ENCODE assay signal across 8 cellular contexts in the genomic region with DNA sequence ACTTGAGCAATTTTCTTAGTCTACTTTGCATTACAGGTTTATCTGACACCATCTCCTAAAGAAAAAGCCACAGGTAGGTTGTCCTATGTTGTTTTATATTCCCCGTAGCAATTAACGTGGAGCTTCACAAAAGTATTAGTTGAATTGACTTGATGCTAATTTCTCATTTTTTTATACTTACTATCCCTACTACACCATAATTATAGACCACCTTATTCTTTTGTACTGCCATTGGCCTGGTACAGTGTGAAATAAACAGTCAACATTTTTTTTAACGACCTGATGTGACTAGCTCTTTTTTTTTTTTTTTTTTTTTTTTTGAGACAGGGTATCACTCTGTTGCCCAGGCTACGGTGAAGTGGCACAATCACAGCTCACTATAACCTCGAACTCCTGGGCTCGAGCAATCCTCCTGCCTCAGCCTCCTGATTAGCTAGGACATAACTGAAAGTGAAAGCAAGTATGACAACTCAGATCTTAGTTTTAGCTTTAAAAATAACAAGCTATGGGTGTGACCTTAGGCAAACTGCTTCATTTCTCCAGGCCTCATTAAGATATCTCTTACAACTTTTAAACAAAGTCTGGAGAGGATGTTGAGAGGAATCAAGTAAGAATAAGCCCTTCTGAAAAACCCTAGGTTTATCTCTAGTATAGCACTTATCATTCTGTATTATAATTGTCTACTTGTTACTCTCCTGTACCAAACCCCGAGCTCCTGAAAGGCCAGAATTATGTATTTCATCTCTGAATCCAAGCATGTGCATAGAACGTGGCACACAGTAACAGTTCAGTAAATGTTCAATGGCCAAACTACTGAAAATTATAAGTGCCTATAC. TPM values are rescaled to one million over a fixed set of nuclear protein-coding genes. Genes with fewer than 3 reads are reported as not detected.
A peak's percentile ranks its signal among the peaks of the same experiment; 100 is the strongest.
DNase-seq lines count a peak whose midpoint lies in the region; ATAC-seq, FAIRE-seq and TF ChIP-seq lines count a peak whose summit lies in the region.

No MANE protein-coding gene starts in this region.

- no peak overlapping the region for H2AFZ ChIP-seq in ACC112 (ENCODE audit: low read length, unreplicated experiment)
- H2AFZ ChIP-seq in keratinocyte (ENCODE audit: control insufficient read depth, low read length): no peak overlapping the region

- peaks cover 35% of the 10 kb centered on the region for H3K4me1 ChIP-seq in ACC112 (ENCODE audit: control insufficient read depth, insufficient read depth, low read length, unreplicated experiment)
- peaks cover 52% of the 10 kb centered on the region for H3K4me1 ChIP-seq in keratinocyte (ENCODE audit: control insufficient read depth, extremely low read depth, insufficient read depth, low read length)

- H3K4me3 ChIP-seq in ACC112 (ENCODE audit: low read depth, low read length): peak overlapping the region; percentile 66
- peak overlapping the region; percentile 15 for H3K4me3 ChIP-seq in MG63
- peak overlapping the region in 2 of 3 experiments; percentile 12 to 30 for H3K4me3 ChIP-seq in keratinocyte (ENCODE audit: control insufficient read depth in 2 of 3, extremely low read depth in 1 of 3, insufficient read depth in 2 of 3, low read depth in 1 of 3, low read length in 3 of 3)

- H3K9me3 ChIP-seq in MG63 (no peaks in the 10 kb centered on the region), keratinocyte (ENCODE audit: control insufficient read depth, low read depth, low read length) (no peaks in the 10 kb centered on the region)

- no peak for DNase-seq in MG63
- no peak for DNase-seq in activated naive CD4-positive, alpha-beta T cell treated with anti-CD3 and anti-CD28 coated beads, Interleukin-2, amount 50 U/mL, for 72 hours (ENCODE audit: low spot score in 2 of 2)
- no peak for DNase-seq in keratinocyte (ENCODE audit: low read depth, low spot score)
- no peak for DNase-seq in NCI-H1930 (lab: John Stamatoyannopoulos, UW)
- DNase-seq in omental fat pad (ENCODE audit: low spot score): no peak
- DNase-seq in NCI-H2107 (lab: John Stamatoyannopoulos, UW): no peak

- H3K9me1 ChIP-seq in keratinocyte (ENCODE audit: control insufficient read depth, extremely low read depth, insufficient read depth, low read length): no peaks in the 10 kb centered on the region

- TF ChIP-seq CTCF in keratinocyte (optimal IDR thresholded peaks at IDR 0.05 in 1 of 3, IDR thresholded peaks at IDR 0.05 in 1 of 3, conservative IDR thresholded peaks at IDR 0.05 in 1 of 3; ENCODE audit: extremely low read depth in 1 of 3, insufficient read depth in 2 of 3, low read length in 3 of 3) (no peak), omental fat pad (IDR thresholded peaks at IDR 0.05) (no peak)

- peak; percentile 81 to 84 for ATAC-seq in activated naive CD4-positive, alpha-beta T cell treated with anti-CD3 and anti-CD28 coated beads, Interleukin-2, amount 50 U/mL, for 72 hours
- no peak for ATAC-seq in GM19328 (IDR thresholded peaks at IDR 0.05; ENCODE audit: unreplicated experiment)
- ATAC-seq in omental fat pad (ENCODE audit: low FRiP score): no peak

- H3K79me2 ChIP-seq in ACC112 (ENCODE audit: control insufficient read depth, insufficient read depth, low read length, unreplicated experiment) (peaks cover 87% of the 10 kb centered on the region), keratinocyte (ENCODE audit: control insufficient read depth, insufficient read depth, low read length) (peaks cover 81% of the 10 kb centered on the region)

- dilution Hi-C loops in keratinocyte (cut with MboI; ENCODE audit: extremely low pct_ligation_motif_present, low sequenced_read_pairs): no loop called here

- peak overlapping the region; percentile 82 to 94 for H3K27ac Mint-ChIP-seq in activated naive CD4-positive, alpha-beta T cell treated with anti-CD3 and anti-CD28 coated beads, Interleukin-2, amount 50 U/mL, for 72 hours

- H3K36me3 ChIP-seq in ACC112 (ENCODE audit: insufficient read depth, low read length) (no peaks in the 10 kb centered on the region), MG63 (no peaks in the 10 kb centered on the region), keratinocyte (ENCODE audit: control insufficient read depth in 2 of 2, extremely low read depth in 1 of 2, insufficient read depth in 2 of 2, low read length in 2 of 2) (no peaks in the 10 kb centered on the region)

- H3K9ac ChIP-seq in keratinocyte (ENCODE audit: control insufficient read depth, extremely low read depth, insufficient read depth, low read length): peak overlapping the region; percentile 25

- H3K27ac ChIP-seq in ACC112 (ENCODE audit: low read depth, low read length) (peak overlapping the region; percentile 49), keratinocyte (ENCODE audit: control insufficient read depth, insufficient read depth, low read length) (peak overlapping the region; percentile 2)

- H3K27me3 ChIP-seq in ACC112 (ENCODE audit: insufficient read depth, low read length): no peaks in the 10 kb centered on the region
- no peaks in the 10 kb centered on the region for H3K27me3 ChIP-seq in MG63
- no peaks in the 10 kb centered on the region for H3K27me3 ChIP-seq in keratinocyte (ENCODE audit: control insufficient read depth, extremely low read depth, insufficient read depth, low read length)

- FAIRE-seq in keratinocyte (lab: Jason Lieb, UNC): no peak

- no peaks in the 10 kb centered on the region for H4K20me1 ChIP-seq in keratinocyte (ENCODE audit: control insufficient read depth, extremely low read depth, insufficient read depth, low read length)

- H3K4me2 ChIP-seq in keratinocyte (ENCODE audit: control insufficient read depth, extremely low read depth, insufficient read depth, low read depth, low read length): peak overlapping the region; percentile 75

- H3K9me3 Mint-ChIP-seq in activated naive CD4-positive, alpha-beta T cell treated with anti-CD3 and anti-CD28 coated beads, Interleukin-2, amount 50 U/mL, for 72 hours: no peaks in the 10 kb centered on the region

- no peaks in the 10 kb centered on the region for H3K36me3 Mint-ChIP-seq in activated naive CD4-positive, alpha-beta T cell treated with anti-CD3 and anti-CD28 coated beads, Interleukin-2, amount 50 U/mL, for 72 hours

RNA-seq across cellular contexts. Expression of a gene that starts 49.5 kb away (rescaled TPM):
- total RNA-seq in MG63 (2014; rRNA removed; shearing (Covaris generic); ENCODE audit: low replicate concordance): 17.1 and 18.2 TPM in 2 replicates
- 10 to 100 TPM; 18.5 to 21.4 TPM for total RNA-seq in activated naive CD4-positive, alpha-beta T cell treated with anti-CD3 and anti-CD28 coated beads, Interleukin-2, amount 50 U/mL, for 72 hours
- polyA plus RNA-seq in keratinocyte: 46.1 to 52.8 TPM (median 52.5 TPM) in 3 replicates
- polyA plus RNA-seq in keratinocyte (2011; ENCODE audit: low read depth): 102 TPM
- polyA plus RNA-seq in keratinocyte (2011; cell fraction: cytosol; rRNA removed): 31.4 and 40.6 TPM in 2 replicates
- 68.2 and 75.7 TPM in 2 replicates for polyA plus RNA-seq in keratinocyte (2011; cell fraction: nucleus; rRNA removed)
- polyA plus RNA-seq in keratinocyte (2012; ENCODE audit: low replicate concordance): 18.8 and 46.9 TPM in 2 replicates
- polyA minus RNA-seq in keratinocyte: 65.4 to 110 TPM (median 99.0 TPM) in 3 replicates
- polyA minus RNA-seq in keratinocyte (2011; cell fraction: cytosol; rRNA and poly(A)+ RNA removed): 59.9 TPM
- polyA minus RNA-seq in keratinocyte (2011; cell fraction: nucleus; rRNA and poly(A)+ RNA removed): 89.4 and 161 TPM in 2 replicates
- 10 to 100 TPM; 20.9 to 35.9 (median 31.3) TPM for total RNA-seq in omental fat pad

Comparison
In these comparisons a context has a peak if more than half of its experiments do, and no peak if none do; other contexts are left out.
1. H3K4me3 ChIP-seq: peak in every context shown above with its lines; median percentile 66 in ACC112; 21 in keratinocyte; 15 in MG63.
2. ATAC-seq: peak in activated naive CD4-positive, alpha-beta T cell treated with anti-CD3 and anti-CD28 coated beads, Interleukin-2, amount 50 U/mL, for 72 hours (2 of 2); none in GM19328 (single experiment) and omental fat pad (single experiment).